8 cellular contexts compared by ENCODE assay signal in genomic region chr11:126212089-126212660, GRCh38. TPM values are rescaled to one million over a fixed set of nuclear protein-coding genes. Genes with fewer than 3 reads are reported as not detected.
DNase-seq lines count a peak whose midpoint lies in the region; ATAC-seq and TF ChIP-seq lines count a peak whose summit lies in the region.

No MANE protein-coding gene starts in this region.

- peak overlapping the region; percentile 96 for H3K4me2 ChIP-seq in GM23338

- no peak for TF ChIP-seq POLR2A in gastroesophageal sphincter (IDR thresholded peaks at IDR 0.05)

- H2AFZ ChIP-seq in GM23338: peak overlapping the region; percentile 83

- no peaks in the 10 kb centered on the region for H3K9me3 ChIP-seq in gastroesophageal sphincter

- peak overlapping the region; percentile 95 for H3K27ac Mint-ChIP-seq in GM23338

- H3K36me3 ChIP-seq in GM23338 (ENCODE audit: insufficient read depth) (peaks cover 26% of the 10 kb centered on the region; the same call in 1 of the 2 replicates), gastroesophageal sphincter (peaks cover 0 to 24% of the 10 kb centered on the region in 2 donors)

- H3K9me3 Mint-ChIP-seq in GM23338: peaks cover 2% of the 10 kb centered on the region; the same call in 1 of the 3 replicates

- H3K4me1 Mint-ChIP-seq in GM23338: peaks cover 16% of the 10 kb centered on the region

- ATAC-seq in GM23338 (no peak; the same call in 2 of the 3 replicates), SK-N-SH treated with all-trans-retinoic acid at 6 μM for 48 hours (peak; percentile 16), gastroesophageal sphincter (no peak), HG02938 (IDR thresholded peaks at IDR 0.05; ENCODE audit: unreplicated experiment) (no peak), GM21381 (IDR thresholded peaks at IDR 0.05; ENCODE audit: unreplicated experiment) (no peak)

- peaks cover 28% of the 10 kb centered on the region for H3K36me3 Mint-ChIP-seq in GM23338 (ENCODE audit: low read depth)

- H3K4me3 ChIP-seq in GM23338 (peak overlapping the region; percentile 82), gastroesophageal sphincter (peak overlapping the region; percentile 47 to 78), skin epidermis (peak overlapping the region; percentile 62 to 99 (median 82))

- H3K9me2 ChIP-seq in GM23338 (ENCODE audit: insufficient read depth): no peaks in the 10 kb centered on the region

- TF ChIP-seq CTCF in GM23338 (conservative IDR thresholded peaks at IDR 0.05; ENCODE audit: low read depth in 2 of 2) (no peak), gastroesophageal sphincter (IDR thresholded peaks at IDR 0.05) (no peak)

- DNase-seq in GM23338 (ENCODE audit: low spot score) (peak; percentile 27), NOMO-1 treated with DMSO at 0.1 percent for 48 hours (lab: John Stamatoyannopoulos, UW; ENCODE audit: unreplicated experiment) (no peak), activated gamma-delta T cell (lab: John Stamatoyannopoulos, UW) (no peak)

- H4K20me1 ChIP-seq in GM23338 (replicated peaks; ENCODE audit: insufficient read depth): peaks cover 42% of the 10 kb centered on the region

- H3K27me3 Mint-ChIP-seq in GM23338 (ENCODE audit: insufficient read depth, low read depth, poor library complexity): peaks cover 8% of the 10 kb centered on the region

- H3K27ac ChIP-seq in GM23338 (ENCODE audit: low read depth): 0 out of 2 replicates have a peak overlapping the region, but pooled peaks have one; percentile 47
- peak overlapping the region; percentile 7 to 83 (median 77) for H3K27ac ChIP-seq in gastroesophageal sphincter
- H3K27ac ChIP-seq in skin epidermis: peak overlapping the region in 20 of 21 experiments; percentile 35 to 90 (median 81)

- 2% methylated on average over 11 to 15 of the region's 15 CpGs for WGBS in gastroesophageal sphincter (ENCODE audit: low coverage in 1 of 2), 2 donors

- no peak for TF ChIP-seq EP300 in gastroesophageal sphincter (IDR thresholded peaks at IDR 0.05)

- H3K27me3 ChIP-seq in GM23338 (ENCODE audit: insufficient read depth) (no peaks in the 10 kb centered on the region), gastroesophageal sphincter (no peaks in the 10 kb centered on the region)

- H3K79me2 ChIP-seq in GM23338 (replicated peaks; ENCODE audit: insufficient read depth): peaks cover 74% of the 10 kb centered on the region

- H3K4me3 Mint-ChIP-seq in GM23338: peak overlapping the region; percentile 98

- H3K4me1 ChIP-seq in GM23338 (ENCODE audit: insufficient read depth) (peaks cover 19% of the 10 kb centered on the region), gastroesophageal sphincter (peaks cover 0 to 28% (median 13%) of the 10 kb centered on the region in 3 donors)

- no peaks in the 10 kb centered on the region; the same call in none of the 2 replicates for H3F3A ChIP-seq in GM23338 (replicated peaks; ENCODE audit: low read depth)

TF ChIP-seq in SK-N-SH treated with all-trans-retinoic acid at 6 μM for 48 hours, 23 proteins besides CTCF, POLR2A, EP300 and RAD21:
- no peak for TF ChIP-seq RARB (CRISPR knock-in tag; IDR thresholded peaks at IDR 0.05)
- no peak for TF ChIP-seq CREB5 (CRISPR knock-in tag; IDR thresholded peaks at IDR 0.05; ENCODE audit: low read depth)
- no peak for TF ChIP-seq OSR1 (CRISPR knock-in tag; IDR thresholded peaks at IDR 0.05)
- no peak for TF ChIP-seq CSRNP3 (CRISPR knock-in tag; IDR thresholded peaks at IDR 0.05)
- TF ChIP-seq ZNF565 (CRISPR knock-in tag; conservative IDR thresholded peaks at IDR 0.05; ENCODE audit: low read depth): no peak
- TF ChIP-seq GLIS3 (CRISPR knock-in tag; IDR thresholded peaks at IDR 0.05): no peak
- no peak for TF ChIP-seq POU6F1 (CRISPR knock-in tag; IDR thresholded peaks at IDR 0.05; ENCODE audit: borderline replicate concordance, low read depth)
- no peak for TF ChIP-seq ISL1 (CRISPR knock-in tag; IDR thresholded peaks at IDR 0.05)
- no peak for TF ChIP-seq SNAI2 (CRISPR knock-in tag; IDR thresholded peaks at IDR 0.05)
- no peak for TF ChIP-seq ZC3H10 (CRISPR knock-in tag; IDR thresholded peaks at IDR 0.05)
- no peak for TF ChIP-seq ARNTL (CRISPR knock-in tag; IDR thresholded peaks at IDR 0.05; ENCODE audit: borderline replicate concordance, low read depth)
- TF ChIP-seq BACH2 (CRISPR knock-in tag; IDR thresholded peaks at IDR 0.05; ENCODE audit: borderline replicate concordance): no peak
- TF ChIP-seq TCF4 (CRISPR knock-in tag; IDR thresholded peaks at IDR 0.05; ENCODE audit: borderline replicate concordance): no peak

RNA-seq across cellular contexts. Expression of gene FAM118B, which starts 0.6 kb away (rescaled TPM):
- total RNA-seq in GM23338 (2014; rRNA removed; shearing (Covaris generic)): 43.4 and 75.0 TPM in 2 replicates
- 24.7 and 33.7 TPM in 2 replicates for polyA plus RNA-seq in GM23338 (2016; fragmentation: Nextera tagmentation; extraction: Ambion mirVana)
- 10 to 100 TPM; 15.5 to 24.0 (median 19.9) TPM for total RNA-seq in gastroesophageal sphincter

RNA-seq across cellular contexts. Expression of gene RPUSD4, which starts 0.7 kb away (rescaled TPM):
- total RNA-seq in GM23338 (2014; rRNA removed; shearing (Covaris generic)): 43.6 and 60.8 TPM in 2 replicates
- 20.3 and 20.8 TPM in 2 replicates for polyA plus RNA-seq in GM23338 (2016; fragmentation: Nextera tagmentation; extraction: Ambion mirVana)
- 10 to 100 TPM; 13.2 to 18.8 (median 14.0) TPM for total RNA-seq in gastroesophageal sphincter

RNA-seq across cellular contexts. Expression of gene SRPRA, which starts 56.5 kb away (rescaled TPM):
- 49.3 and 53.2 TPM in 2 replicates for total RNA-seq in GM23338 (2014; rRNA removed; shearing (Covaris generic))
- 27.1 and 28.0 TPM in 2 replicates for polyA plus RNA-seq in GM23338 (2016; fragmentation: Nextera tagmentation; extraction: Ambion mirVana)
- total RNA-seq in gastroesophageal sphincter: 10 to 100 TPM; 84.1 to 87.1 (median 86.7) TPM

RNA-seq across cellular contexts. Expression of gene FOXRED1, which starts 56.8 kb away (rescaled TPM):
- 41.0 and 59.2 TPM in 2 replicates for total RNA-seq in GM23338 (2014; rRNA removed; shearing (Covaris generic))
- 25.2 and 27.0 TPM in 2 replicates for polyA plus RNA-seq in GM23338 (2016; fragmentation: Nextera tagmentation; extraction: Ambion mirVana)
- total RNA-seq in gastroesophageal sphincter: 10 to 100 TPM in 3 of 4 donors, 1 to 10 TPM in 1; 9.9 to 17.4 (median 14.5) TPM
